In genomic region chr11:9494316-9494715, GRCh38 we compare ENCODE assay signal across 34 cellular contexts.
"Had no signal": no experiment of that assay in that cellular context is flagged by ENCODE, and none has a peak within 500 bp of the region (broad histone marks: within the 10 kb centered on the region; RNA-seq: fewer than 3 reads in every experiment).

No MANE protein-coding gene starts in this region.

- H3K4me3 ChIP-seq: MG63 had no signal

- H3K4me2 ChIP-seq: KMS-11 had no signal

- DNase-seq: Karpas-422, Kasumi-1, KG1, MG63, MM.1S, NCI-H1048, NCI-H1092, NCI-H1092 treated with DMSO at 0.1 percent for 48 hours, NCI-H1105, NCI-H1105 treated with DMSO at 0.1 percent for 48 hours, NCI-H1417, NCI-H1417 treated with DMSO at 0.1 percent for 48 hours, NCI-H1436, NCI-H1436 treated with DMSO at 0.1 percent for 48 hours, NCI-H146, NCI-H1694, NCI-H1694 treated with DMSO at 0.1 percent for 48 hours, NCI-H187, NCI-H187 treated with DMSO at 0.1 percent for 48 hours, NCI-H1930, NCI-H2029, NCI-H2029 treated with DMSO at 0.1 percent for 48 hours, NCI-H2081, NCI-H2081 treated with DMSO at 0.1 percent for 48 hours, NCI-H2107, NCI-H2171, NCI-H2171 treated with DMSO at 0.1 percent for 48 hours, NCI-H2227 treated with DMSO at 0.1 percent for 48 hours, NCI-H226, NCI-H345, NCI-H510A, NCI-H510A treated with DMSO at 0.1 percent for 48 hours, NCI-H524 had no signal

- H3K27ac ChIP-seq: KMS-11 had no signal

- H3K9me3 ChIP-seq: MG63 had no signal

- H3K27me3 ChIP-seq: MG63 had no signal
